Comparison of ENCODE assay signal across 8 cellular contexts in genomic region chr11:75140269-75141138, GRCh38. TPM values are rescaled to one million over a fixed set of nuclear protein-coding genes. Genes with fewer than 3 reads are reported as not detected.
DNase-seq lines count a peak whose midpoint lies in the region; ATAC-seq and TF ChIP-seq lines count a peak whose summit lies in the region.

No MANE protein-coding gene starts in this region.

- no peak overlapping the region for H3K4me3 ChIP-seq in Jurkat, Clone E6-1 (ENCODE audit: low read length)
- H3K4me3 ChIP-seq in lower leg skin (ENCODE audit: low read depth, poor library complexity, severe bottlenecking): no peak overlapping the region

- TF ChIP-seq CTCF in lower leg skin (IDR thresholded peaks at IDR 0.05): no peak

- ATAC-seq in central memory CD8-positive, alpha-beta T cell (replicated peaks; ENCODE audit: extremely low read depth, poor library complexity, severe bottlenecking): no peak
- ATAC-seq in GM18858 (IDR thresholded peaks at IDR 0.05; ENCODE audit: unreplicated experiment): no peak

- DNase-seq in NCI-H1436 (lab: John Stamatoyannopoulos, UW): peak; percentile 1
- DNase-seq in NCI-H1436 treated with DMSO at 0.1 percent for 48 hours (lab: John Stamatoyannopoulos, UW): no peak
- peak; percentile 51 for DNase-seq in Jurkat, Clone E6-1 (ENCODE audit: low read depth, low spot score)
- peak; percentile 69 for DNase-seq in activated CD4-positive, alpha-beta T cell treated with anti-CD3 and anti-CD28 coated beads for 1 hour
- peak; percentile 63 to 64 for DNase-seq in central memory CD8-positive, alpha-beta T cell (ENCODE audit: low spot score in 2 of 2)
- DNase-seq in lower leg skin (ENCODE audit: low spot score in 2 of 2): peak; percentile 35 to 91
- peak; percentile 42 for DNase-seq in stimulated activated CD8-positive, alpha-beta memory T cell treated with anti-CD3 and anti-CD28 coated beads, Interleukin-12 subunit alpha, Interleukin-12 subunit beta, amount 100 ng/mL, for 24 hours (ENCODE audit: extremely low read depth)

- H3K4me1 Mint-ChIP-seq in central memory CD8-positive, alpha-beta T cell: peaks cover 39% of the 10 kb centered on the region

- peaks cover 19% of the 10 kb centered on the region for H3K27me3 Mint-ChIP-seq in central memory CD8-positive, alpha-beta T cell

- no peak overlapping the region for H3K27ac Mint-ChIP-seq in central memory CD8-positive, alpha-beta T cell (ENCODE audit: low read depth)

- no peak overlapping the region for H3K4me3 Mint-ChIP-seq in central memory CD8-positive, alpha-beta T cell

- 36 to 37% methylated on average over 22 of the region's 22 CpGs for WGBS in lower leg skin, 2 donors

- intact Hi-C loops in lower leg skin (cut with DNase I; ENCODE audit: low total_unique reads): loop anchor here (5.0 kb wide), 2 partner anchors 62 to 107 kb away; no protein-coding TSS in a partner anchor

- H3K36me3 Mint-ChIP-seq in central memory CD8-positive, alpha-beta T cell (ENCODE audit: insufficient read depth): no peaks in the 10 kb centered on the region

- no peak for TF ChIP-seq POLR2A in lower leg skin (IDR thresholded peaks at IDR 0.05)

- no peaks in the 10 kb centered on the region for H3K9me3 Mint-ChIP-seq in central memory CD8-positive, alpha-beta T cell

RNA-seq across cellular contexts. Expression of gene SLCO2B1, which starts 10.4 kb away (rescaled TPM):
- not detected for polyA plus RNA-seq in Jurkat, Clone E6-1 (2012; ENCODE audit: insufficient read depth, insufficient read length)
- total RNA-seq in lower leg skin: 10 to 100 TPM in 3 of 4 donors, 1 to 10 TPM in 1; 5.0 to 20.9 (median 12.5) TPM

RNA-seq across cellular contexts. Expression of gene OR2AT4, which starts 43.8 kb away (rescaled TPM):
- polyA plus RNA-seq in Jurkat, Clone E6-1 (2012; ENCODE audit: insufficient read depth, insufficient read length): not detected
- total RNA-seq in lower leg skin: not detected
